ENCODE assay signal across 17 cellular contexts in the genomic region with DNA sequence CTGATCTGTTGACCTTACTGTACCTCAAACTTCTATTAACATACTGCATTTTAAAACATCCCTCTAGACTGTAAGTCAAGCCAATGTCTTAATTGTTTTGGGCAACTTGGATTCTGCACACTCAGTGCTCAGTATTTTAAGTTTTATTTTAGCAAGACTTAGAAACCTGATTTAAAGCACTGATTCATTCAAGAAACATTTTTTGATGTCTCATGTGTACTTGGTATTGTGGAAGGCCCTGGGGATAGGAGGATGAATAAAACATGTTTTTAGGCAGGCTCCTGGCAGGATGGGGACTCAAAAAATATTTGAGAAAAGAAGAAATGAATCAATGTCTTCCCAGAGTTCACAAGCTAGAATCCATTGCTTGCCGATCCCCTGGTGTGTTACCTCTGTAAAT.
"Had no signal": no experiment of that assay in that cellular context is flagged by ENCODE, and none has a peak within 500 bp of the region (broad histone marks: within the 10 kb centered on the region; RNA-seq: fewer than 3 reads in every experiment).

No MANE protein-coding gene starts in this region.

- H3K4me1 ChIP-seq: breast epithelium had no signal

- H3K4me2 ChIP-seq: smooth muscle cell had no signal

- ATAC-seq: esophagus mucosa; heart right ventricle; stimulated activated effector memory CD8-positive, alpha-beta T cell treated with anti-CD3 and anti-CD28 coated beads, Interleukin-12 subunit alpha, Interleukin-12 subunit beta, amount 100 ng/mL, for 72 hours; T-helper 17 cell had no signal

- H3K36me3 ChIP-seq: breast epithelium, heart right ventricle, left ventricle myocardium inferior, transverse colon had no signal

- H3K36me3 Mint-ChIP-seq: activated naive CD8-positive, alpha-beta T cell; memory B cell; stimulated activated effector memory CD8-positive, alpha-beta T cell treated with anti-CD3 and anti-CD28 coated beads, Interleukin-12 subunit alpha, Interleukin-12 subunit beta, amount 100 ng/mL, for 72 hours had no signal

- H3K9me3 ChIP-seq: breast epithelium, heart right ventricle, left ventricle myocardium inferior, transverse colon had no signal

- FAIRE-seq: frontal cortex, kidney, TTC549 had no signal

- H3K9me3 Mint-ChIP-seq: activated CD4-positive, alpha-beta T cell treated with anti-CD3 and anti-CD28 coated beads, Interleukin-2, amount 10 ng/mL, durations not matched to agents 7 days and 5 days; memory B cell; stimulated activated effector memory CD8-positive, alpha-beta T cell treated with anti-CD3 and anti-CD28 coated beads, Interleukin-12 subunit alpha, Interleukin-12 subunit beta, amount 100 ng/mL, for 72 hours had no signal

- H3K27ac Mint-ChIP-seq: activated CD4-positive, alpha-beta T cell treated with anti-CD3 and anti-CD28 coated beads, Interleukin-2, amount 10 ng/mL, durations not matched to agents 7 days and 5 days; activated naive CD8-positive, alpha-beta T cell; memory B cell; stimulated activated effector memory CD8-positive, alpha-beta T cell treated with anti-CD3 and anti-CD28 coated beads, Interleukin-12 subunit alpha, Interleukin-12 subunit beta, amount 100 ng/mL, for 72 hours; T-helper 17 cell had no signal

- H3K27ac ChIP-seq: breast epithelium, heart right ventricle, left ventricle myocardium inferior, transverse colon had no signal

- DNase-seq: activated CD4-positive, alpha-beta T cell treated with anti-CD3 and anti-CD28 coated beads, Interleukin-2, amount 10 ng/mL, durations not matched to agents 7 days and 5 days; activated CD4-positive, CD25-positive, alpha-beta regulatory T cell; activated effector memory CD4-positive, alpha-beta T cell treated with Interleukin-2 at 50 U/mL for 16 hours; heart right ventricle; kidney; left ventricle myocardium inferior; substantia nigra; T-helper 17 cell had no signal

- H3K4me3 ChIP-seq: breast epithelium, heart right ventricle, left ventricle myocardium inferior, smooth muscle cell, transverse colon had no signal
